ENCODE assay signal across 9 cellular contexts in genomic region chr2:28398101-28398834, GRCh38. TPM values are rescaled to one million over a fixed set of nuclear protein-coding genes. Genes with fewer than 3 reads are reported as not detected.
DNase-seq lines count a peak whose midpoint lies in the region; ATAC-seq and TF ChIP-seq lines count a peak whose summit lies in the region.
"Had no signal": no experiment of that assay in that cellular context is flagged by ENCODE, and none has a peak within 500 bp of the region (broad histone marks: within the 10 kb centered on the region; RNA-seq: fewer than 3 reads in every experiment).

No MANE protein-coding gene starts in this region.

- H3K4me1 ChIP-seq in GM23248 (ENCODE audit: insufficient read depth) (peaks cover 57% of the 10 kb centered on the region), mucosa of descending colon (ENCODE audit: low read depth) (peaks cover 56% of the 10 kb centered on the region)

- no peaks in the 10 kb centered on the region for H3K9me3 Mint-ChIP-seq in activated T-helper 1 cell treated with anti-CD3 and anti-CD28 coated beads, Interleukin-12 subunit alpha, Interleukin-12 subunit beta, Interleukin-2, Interleukin-4 antibody, amounts not matched to agents 30 ng/mL and 10 ng/mL and 1 ng/mL, durations not matched to agents 14 hours and 24 hours and 36 hours
- no peaks in the 10 kb centered on the region for H3K9me3 Mint-ChIP-seq in WTC11
- H3K9me3 Mint-ChIP-seq: endodermal cell had no signal

- no peaks in the 10 kb centered on the region for H3K9me3 ChIP-seq in GM23248 (ENCODE audit: low read depth)
- H3K9me3 ChIP-seq in mucosa of descending colon = no peaks in the 10 kb centered on the region

- H3K4me2 ChIP-seq in GM23248 (ENCODE audit: unreplicated experiment) = peak overlapping the region; percentile 100

- intact Hi-C loops in activated T-helper 1 cell treated with anti-CD3 and anti-CD28 coated beads, Interleukin-12 subunit alpha, Interleukin-12 subunit beta, Interleukin-2, Interleukin-4 antibody, amounts not matched to agents 30 ng/mL and 10 ng/mL and 1 ng/mL, durations not matched to agents 14 hours and 24 hours and 36 hours (cut with micrococcal nuclease) = loop anchor here (10.0 kb wide), 1 partner anchor 243 kb away; no protein-coding TSS in a partner anchor
- intact Hi-C loops in mucosa of descending colon (cut with DNase I, micrococcal nuclease) = loop anchor here in 1 of 2 donors (5.0 kb wide), 1 partner anchor 131 kb away; no protein-coding TSS in a partner anchor

- H3K27me3 ChIP-seq in GM23248 (replicated peaks; ENCODE audit: insufficient read depth) = no peaks in the 10 kb centered on the region

- H3K4me3 Mint-ChIP-seq in activated T-helper 1 cell treated with anti-CD3 and anti-CD28 coated beads, Interleukin-12 subunit alpha, Interleukin-12 subunit beta, Interleukin-2, Interleukin-4 antibody, amounts not matched to agents 30 ng/mL and 10 ng/mL and 1 ng/mL, durations not matched to agents 14 hours and 24 hours and 36 hours = peak overlapping the region; percentile 62
- no peak overlapping the region for H3K4me3 Mint-ChIP-seq in WTC11
- H3K4me3 Mint-ChIP-seq: endodermal cell had no signal

- no peaks in the 10 kb centered on the region for H3K27me3 Mint-ChIP-seq in activated T-helper 1 cell treated with anti-CD3 and anti-CD28 coated beads, Interleukin-12 subunit alpha, Interleukin-12 subunit beta, Interleukin-2, Interleukin-4 antibody, amounts not matched to agents 30 ng/mL and 10 ng/mL and 1 ng/mL, durations not matched to agents 14 hours and 24 hours and 36 hours (ENCODE audit: insufficient read depth)
- H3K27me3 Mint-ChIP-seq in WTC11 (ENCODE audit: low read depth) = peaks cover 1% of the 10 kb centered on the region; the same call in 1 of the 2 replicates

- peaks cover 21% of the 10 kb centered on the region for H3K4me1 Mint-ChIP-seq in activated T-helper 1 cell treated with anti-CD3 and anti-CD28 coated beads, Interleukin-12 subunit alpha, Interleukin-12 subunit beta, Interleukin-2, Interleukin-4 antibody, amounts not matched to agents 30 ng/mL and 10 ng/mL and 1 ng/mL, durations not matched to agents 14 hours and 24 hours and 36 hours (ENCODE audit: low read depth)
- peaks cover 3% of the 10 kb centered on the region; the same call in 1 of the 2 replicates for H3K4me1 Mint-ChIP-seq in WTC11

- H3K9me2 ChIP-seq in GM23248 (ENCODE audit: insufficient read depth) = no peaks in the 10 kb centered on the region

- TF ChIP-seq CTCF in mucosa of descending colon (IDR thresholded peaks at IDR 0.05) = no peak
- TF ChIP-seq CTCF in WTC11 (IDR thresholded peaks at IDR 0.05) = no peak

- CTCF ChIA-PET in WTC11 (lab: Charles Lee) = no interaction called here

- peak; percentile 75 for DNase-seq in GM23248
- DNase-seq in activated T-helper 1 cell treated with anti-CD3 and anti-CD28 coated beads, Interleukin-12 subunit alpha, Interleukin-12 subunit beta, Interleukin-2, Interleukin-4 antibody, amounts not matched to agents 30 ng/mL and 10 ng/mL and 1 ng/mL, durations not matched to agents 14 hours and 24 hours and 36 hours (ENCODE audit: low spot score) = no peak
- DNase-seq in glomerular visceral epithelial cell (ENCODE audit: extremely low spot score) = peak; percentile 69
- DNase-seq in mucosa of descending colon = no peak
- no peak for DNase-seq in WTC11 (ENCODE audit: low spot score)
- DNase-seq: endodermal cell had no signal

- H3F3A ChIP-seq in GM23248 (ENCODE audit: insufficient read depth) = peaks cover 77% of the 10 kb centered on the region

- POLR2A ChIA-PET in WTC11 (lab: Charles Lee) = no interaction called here

- H3K27ac ChIP-seq in GM23248 = peak overlapping the region; percentile 98
- peak overlapping the region in 20 of 21 experiments; percentile 54 to 100 (median 100) for H3K27ac ChIP-seq in skin epidermis

- 23 to 27% methylated on average over 13 of the region's 13 CpGs for WGBS in GM23248 (ENCODE audit: low coverage in 1 of 2, low lambda C conversion rate in 2 of 2, missing lambda C conversion rate in 2 of 2), 2 experiments

- peak overlapping the region; percentile 95 for H3K4me3 ChIP-seq in GM23248
- peak overlapping the region; percentile 63 to 91 (median 81) for H3K4me3 ChIP-seq in skin epidermis
- no peak overlapping the region for H3K4me3 ChIP-seq in mucosa of descending colon

- peak overlapping the region; percentile 99 for H3K9ac ChIP-seq in GM23248

- no peak overlapping the region for H2AFZ ChIP-seq in GM23248

- in situ Hi-C loops in GM23248 (cut with MboI) = no loop called here

- peaks cover 25% of the 10 kb centered on the region for H4K20me1 ChIP-seq in GM23248 (ENCODE audit: insufficient read depth)

- no peak for ATAC-seq in mucosa of descending colon
- ATAC-seq in GM18502 (IDR thresholded peaks at IDR 0.05; ENCODE audit: poor library complexity, unreplicated experiment) = no peak
- no peak for ATAC-seq in HG03460 (IDR thresholded peaks at IDR 0.05; ENCODE audit: unreplicated experiment)
- ATAC-seq in WTC11 = no peak

- peak overlapping the region; percentile 70 for H3K27ac Mint-ChIP-seq in activated T-helper 1 cell treated with anti-CD3 and anti-CD28 coated beads, Interleukin-12 subunit alpha, Interleukin-12 subunit beta, Interleukin-2, Interleukin-4 antibody, amounts not matched to agents 30 ng/mL and 10 ng/mL and 1 ng/mL, durations not matched to agents 14 hours and 24 hours and 36 hours
- H3K27ac Mint-ChIP-seq in WTC11 = no peak overlapping the region
- H3K27ac Mint-ChIP-seq: endodermal cell had no signal

- H3K79me2 ChIP-seq in GM23248 (ENCODE audit: insufficient read depth) = peaks cover 100% of the 10 kb centered on the region

- peaks cover 27% of the 10 kb centered on the region for H3K36me3 Mint-ChIP-seq in activated T-helper 1 cell treated with anti-CD3 and anti-CD28 coated beads, Interleukin-12 subunit alpha, Interleukin-12 subunit beta, Interleukin-2, Interleukin-4 antibody, amounts not matched to agents 30 ng/mL and 10 ng/mL and 1 ng/mL, durations not matched to agents 14 hours and 24 hours and 36 hours (ENCODE audit: low read depth)
- H3K36me3 Mint-ChIP-seq in WTC11 = no peaks in the 10 kb centered on the region

- H3K36me3 ChIP-seq in GM23248 (ENCODE audit: low read depth) = peaks cover 16% of the 10 kb centered on the region; the same call in 1 of the 2 replicates
- no peaks in the 10 kb centered on the region for H3K36me3 ChIP-seq in mucosa of descending colon (ENCODE audit: low read depth)

TF ChIP-seq in WTC11, 78 proteins besides CTCF, POLR2A, EP300 and RAD21:
- TF ChIP-seq ZNF281 (CRISPR knock-in tag; IDR thresholded peaks at IDR 0.05) (no peak), NR1H2 (CRISPR knock-in tag; IDR thresholded peaks at IDR 0.05) (no peak)
- TF ChIP-seq, protein P1, sequence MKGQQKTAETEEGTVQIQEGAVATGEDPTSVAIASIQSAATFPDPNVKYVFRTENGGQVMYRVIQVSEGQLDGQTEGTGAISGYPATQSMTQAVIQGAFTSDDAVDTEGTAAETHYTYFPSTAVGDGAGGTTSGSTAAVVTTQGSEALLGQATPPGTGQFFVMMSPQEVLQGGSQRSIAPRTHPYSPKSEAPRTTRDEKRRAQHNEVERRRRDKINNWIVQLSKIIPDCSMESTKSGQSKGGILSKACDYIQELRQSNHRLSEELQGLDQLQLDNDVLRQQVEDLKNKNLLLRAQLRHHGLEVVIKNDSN (CRISPR knock-in tag; IDR thresholded peaks at IDR 0.05) = no peak

RNA-seq across cellular contexts. Expression of gene FOSL2, which starts 5.6 kb away (rescaled TPM):
- 78.0 and 83.5 TPM in 2 replicates for total RNA-seq in GM23248 (2014; rRNA removed; shearing (Covaris generic))
- polyA plus RNA-seq in GM23248 (2016; fragmentation: Nextera tagmentation; extraction: Ambion mirVana) = 42.4 and 45.0 TPM in 2 replicates
- total RNA-seq in activated T-helper 1 cell treated with anti-CD3 and anti-CD28 coated beads, Interleukin-12 subunit alpha, Interleukin-12 subunit beta, Interleukin-2, Interleukin-4 antibody, amounts not matched to agents 30 ng/mL and 10 ng/mL and 1 ng/mL, durations not matched to agents 14 hours and 24 hours and 36 hours = 54.9 and 55.0 TPM in 2 replicates
- 100 to 1,000 TPM; 160 to 166 (median 162) TPM for total RNA-seq in mucosa of descending colon
- total RNA-seq in WTC11 (2021) = 3.9 to 4.5 TPM (median 4.0 TPM) in 3 replicates

Comparison
In these comparisons a context has a peak if more than half of its experiments do, and no peak if none do; other contexts are left out.
1. DNase-seq: peak in GM23248 (single experiment) and glomerular visceral epithelial cell (single experiment); none in activated T-helper 1 cell treated with anti-CD3 and anti-CD28 coated beads, Interleukin-12 subunit alpha, Interleukin-12 subunit beta, Interleukin-2, Interleukin-4 antibody, amounts not matched to agents 30 ng/mL and 10 ng/mL and 1 ng/mL, durations not matched to agents 14 hours and 24 hours and 36 hours (single experiment), mucosa of descending colon (0 of 3) and WTC11 (single experiment).
2. RNA of gene FOSL2, which starts 5.6 kb away (total RNA-seq): 160 to 166 TPM in mucosa of descending colon, 78.0 to 83.5 TPM in GM23248 and 54.9 to 55.0 TPM in activated T-helper 1 cell treated with anti-CD3 and anti-CD28 coated beads, Interleukin-12 subunit alpha, Interleukin-12 subunit beta, Interleukin-2, Interleukin-4 antibody, amounts not matched to agents 30 ng/mL and 10 ng/mL and 1 ng/mL, durations not matched to agents 14 hours and 24 hours and 36 hours; 3.9 to 4.5 TPM in WTC11; every median in the first group is over 10 times any median in the second.